Comparison of ENCODE assay signal across 18 cellular contexts in the genomic region with DNA sequence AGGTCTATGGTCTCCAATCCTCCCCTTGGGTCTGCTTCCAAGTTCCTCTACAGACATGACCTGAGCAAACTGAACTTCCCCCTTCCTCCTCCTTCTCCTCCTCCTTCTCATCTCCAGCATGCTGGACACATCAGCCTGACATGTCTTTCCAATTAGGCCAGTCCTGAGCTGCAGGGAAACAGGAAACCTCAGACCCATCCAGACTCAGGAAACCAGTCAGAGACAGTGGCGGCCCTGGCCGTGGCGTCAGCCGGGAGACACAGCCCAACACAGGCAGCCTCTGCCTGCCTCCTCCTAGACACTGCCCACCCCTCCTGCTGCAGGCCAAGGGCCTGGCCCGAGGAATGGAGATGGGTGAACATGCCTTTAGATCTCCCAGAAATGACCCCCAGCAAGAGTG.
DNase-seq lines count a peak whose midpoint lies in the region; ATAC-seq, FAIRE-seq and TF ChIP-seq lines count a peak whose summit lies in the region.
"Had no signal": no experiment of that assay in that cellular context is flagged by ENCODE, and none has a peak within 500 bp of the region (broad histone marks: within the 10 kb centered on the region; RNA-seq: fewer than 3 reads in every experiment).

No MANE protein-coding gene starts in this region.

- H3K9me3 ChIP-seq in mesenchymal stem cell (ENCODE audit: control insufficient read depth, low read length): no peaks in the 10 kb centered on the region
- H3K9me3 ChIP-seq: Caco-2 had no signal

- intact Hi-C loops in activated T-helper 1 cell treated with anti-CD3 and anti-CD28 coated beads, Interleukin-12 subunit alpha, Interleukin-12 subunit beta, Interleukin-2, Interleukin-4 antibody, amounts not matched to agents 30 ng/mL and 10 ng/mL and 1 ng/mL, durations not matched to agents 14 hours and 24 hours and 36 hours (cut with micrococcal nuclease): no loop called here

- H2BK120ac ChIP-seq in mesenchymal stem cell (ENCODE audit: low read depth, low read length): no peak overlapping the region

- no peak overlapping the region for H2AK5ac ChIP-seq in mesenchymal stem cell (ENCODE audit: low read length, severe bottlenecking)

- H3K79me1 ChIP-seq in mesenchymal stem cell (replicated peaks; ENCODE audit: low read length, poor library complexity, severe bottlenecking): no peaks in the 10 kb centered on the region

- no peaks in the 10 kb centered on the region for H3K36me3 Mint-ChIP-seq in activated T-helper 1 cell treated with anti-CD3 and anti-CD28 coated beads, Interleukin-12 subunit alpha, Interleukin-12 subunit beta, Interleukin-2, Interleukin-4 antibody, amounts not matched to agents 30 ng/mL and 10 ng/mL and 1 ng/mL, durations not matched to agents 14 hours and 24 hours and 36 hours (ENCODE audit: low read depth)

- no peak overlapping the region for H3K4me3 ChIP-seq in AG10803 (ENCODE audit: low read length)
- H3K4me3 ChIP-seq in bronchial epithelial cell (ENCODE audit: low read depth, low read length): no peak overlapping the region
- H3K4me3 ChIP-seq in mesenchymal stem cell (ENCODE audit: insufficient read depth in 1 of 2, low read depth in 1 of 2, low read length in 2 of 2): no peak overlapping the region

- H3K23ac ChIP-seq in mesenchymal stem cell (ENCODE audit: low read length in 2 of 2): no peak overlapping the region

- WGBS in mesenchymal stem cell: 83% methylated on average over 5 of the region's 5 CpGs

- no peak overlapping the region for H3K9ac ChIP-seq in mesenchymal stem cell (ENCODE audit: low read length)
- H3K9ac ChIP-seq: KMS-11 had no signal

- H3K27me3 ChIP-seq in bronchial epithelial cell (ENCODE audit: control insufficient read depth, insufficient read depth, low read length): no peaks in the 10 kb centered on the region
- no peaks in the 10 kb centered on the region for H3K27me3 ChIP-seq in mesenchymal stem cell (ENCODE audit: control insufficient read depth in 1 of 2, insufficient read depth in 1 of 2, low read length in 2 of 2)

- peak overlapping the region; percentile 25 for H2BK5ac ChIP-seq in mesenchymal stem cell (ENCODE audit: low read depth, low read length, poor library complexity, severe bottlenecking)

- H3K4me2 ChIP-seq in mesenchymal stem cell (ENCODE audit: low read length, poor library complexity, severe bottlenecking): no peak overlapping the region
- H3K4me2 ChIP-seq: KMS-11 had no signal

- no peak overlapping the region for H3K18ac ChIP-seq in mesenchymal stem cell (ENCODE audit: low read depth in 1 of 2, low read length in 2 of 2)

- no peak overlapping the region for H2BK15ac ChIP-seq in mesenchymal stem cell (ENCODE audit: low read depth, poor library complexity, severe bottlenecking)

- peak; percentile 23 for FAIRE-seq in bronchial epithelial cell (lab: Jason Lieb, UNC)
- FAIRE-seq: GM12891 had no signal

- peaks cover 5% of the 10 kb centered on the region for H3K27me3 Mint-ChIP-seq in activated T-helper 1 cell treated with anti-CD3 and anti-CD28 coated beads, Interleukin-12 subunit alpha, Interleukin-12 subunit beta, Interleukin-2, Interleukin-4 antibody, amounts not matched to agents 30 ng/mL and 10 ng/mL and 1 ng/mL, durations not matched to agents 14 hours and 24 hours and 36 hours (ENCODE audit: insufficient read depth)
- H3K27me3 Mint-ChIP-seq: CD4-positive, alpha-beta T cell had no signal

- H4K91ac ChIP-seq in mesenchymal stem cell (ENCODE audit: low read length): no peak overlapping the region

- no peaks in the 10 kb centered on the region for H3K4me1 Mint-ChIP-seq in activated T-helper 1 cell treated with anti-CD3 and anti-CD28 coated beads, Interleukin-12 subunit alpha, Interleukin-12 subunit beta, Interleukin-2, Interleukin-4 antibody, amounts not matched to agents 30 ng/mL and 10 ng/mL and 1 ng/mL, durations not matched to agents 14 hours and 24 hours and 36 hours (ENCODE audit: low read depth)

- H2BK12ac ChIP-seq in mesenchymal stem cell (ENCODE audit: low read length in 2 of 2): no peak overlapping the region

- ATAC-seq in HG02642 (IDR thresholded peaks at IDR 0.05; ENCODE audit: poor library complexity, unreplicated experiment): no peak

- H3K36me3 ChIP-seq in bronchial epithelial cell (ENCODE audit: control insufficient read depth, insufficient read depth, low read length): no peaks in the 10 kb centered on the region
- H3K36me3 ChIP-seq in mesenchymal stem cell (ENCODE audit: control insufficient read depth in 1 of 2, insufficient read depth in 2 of 2, low read depth in 1 of 2, low read length in 2 of 2): no peaks in the 10 kb centered on the region

- H3K27ac ChIP-seq in mesenchymal stem cell (ENCODE audit: low read length, poor library complexity, severe bottlenecking): no peak overlapping the region
- H3K27ac ChIP-seq: C4-2B, KMS-11 had no signal

- H2AFZ ChIP-seq in mesenchymal stem cell (ENCODE audit: low read depth, low read length): no peak overlapping the region

- H4K8ac ChIP-seq in mesenchymal stem cell (ENCODE audit: low read length): no peak overlapping the region

- H3K14ac ChIP-seq in mesenchymal stem cell (ENCODE audit: low read length in 2 of 2): no peak overlapping the region

- TF ChIP-seq CTCF in AG10803 (conservative IDR thresholded peaks at IDR 0.05; ENCODE audit: low read length) (no peak), bronchial epithelial cell (IDR thresholded peaks at IDR 0.05; ENCODE audit: insufficient read depth, low read length, severe bottlenecking) (no peak)

- peak; percentile 41 for DNase-seq in AG10803 (ENCODE audit: low read depth)
- DNase-seq in HT1080 (ENCODE audit: low read depth): peak; percentile 5
- no peak for DNase-seq in bronchial epithelial cell (ENCODE audit: low read depth)
- no peak for DNase-seq in mesenchymal stem cell
- no peak for DNase-seq in DMS153 treated with DMSO at 0.1 percent for 48 hours (lab: John Stamatoyannopoulos, UW; ENCODE audit: unreplicated experiment)
- DNase-seq in D341Med (ENCODE audit: low spot score): no peak
- no peak for DNase-seq in activated T-helper 1 cell treated with anti-CD3 and anti-CD28 coated beads, Interleukin-12 subunit alpha, Interleukin-12 subunit beta, Interleukin-2, Interleukin-4 antibody, amounts not matched to agents 30 ng/mL and 10 ng/mL and 1 ng/mL, durations not matched to agents 14 hours and 24 hours and 36 hours (ENCODE audit: low spot score)
- DNase-seq: 8988T; AML-193; Caco-2; CD4-positive, alpha-beta T cell; EL; GOT3; H9 had no signal

- H3K4me3 Mint-ChIP-seq in activated T-helper 1 cell treated with anti-CD3 and anti-CD28 coated beads, Interleukin-12 subunit alpha, Interleukin-12 subunit beta, Interleukin-2, Interleukin-4 antibody, amounts not matched to agents 30 ng/mL and 10 ng/mL and 1 ng/mL, durations not matched to agents 14 hours and 24 hours and 36 hours: no peak overlapping the region
- H3K4me3 Mint-ChIP-seq: CD4-positive, alpha-beta T cell; H9 had no signal

- no peak overlapping the region for H3K27ac Mint-ChIP-seq in activated T-helper 1 cell treated with anti-CD3 and anti-CD28 coated beads, Interleukin-12 subunit alpha, Interleukin-12 subunit beta, Interleukin-2, Interleukin-4 antibody, amounts not matched to agents 30 ng/mL and 10 ng/mL and 1 ng/mL, durations not matched to agents 14 hours and 24 hours and 36 hours
- H3K27ac Mint-ChIP-seq: CD4-positive, alpha-beta T cell; H9 had no signal

- no peak overlapping the region for H3K4ac ChIP-seq in mesenchymal stem cell (ENCODE audit: low read depth in 1 of 2, low read length in 2 of 2)

- no peaks in the 10 kb centered on the region for H3K9me3 Mint-ChIP-seq in activated T-helper 1 cell treated with anti-CD3 and anti-CD28 coated beads, Interleukin-12 subunit alpha, Interleukin-12 subunit beta, Interleukin-2, Interleukin-4 antibody, amounts not matched to agents 30 ng/mL and 10 ng/mL and 1 ng/mL, durations not matched to agents 14 hours and 24 hours and 36 hours
- H3K9me3 Mint-ChIP-seq: CD4-positive, alpha-beta T cell; H9 had no signal

- H3K4me1 ChIP-seq in mesenchymal stem cell (ENCODE audit: control insufficient read depth, insufficient read depth, low read depth, low read length): no peaks in the 10 kb centered on the region
- H3K4me1 ChIP-seq: Caco-2 had no signal

Comparison
In these comparisons a context has a peak if more than half of its experiments do, and no peak if none do; other contexts are left out.
1. DNase-seq: peak in AG10803 (single experiment) and HT1080 (single experiment); none in bronchial epithelial cell (single experiment), mesenchymal stem cell (single experiment), DMS153 treated with DMSO at 0.1 percent for 48 hours (single experiment), D341Med (single experiment) and activated T-helper 1 cell treated with anti-CD3 and anti-CD28 coated beads, Interleukin-12 subunit alpha, Interleukin-12 subunit beta, Interleukin-2, Interleukin-4 antibody, amounts not matched to agents 30 ng/mL and 10 ng/mL and 1 ng/mL, durations not matched to agents 14 hours and 24 hours and 36 hours (single experiment).